Comparison of ENCODE assay signal across 29 cellular contexts in the genomic region with DNA sequence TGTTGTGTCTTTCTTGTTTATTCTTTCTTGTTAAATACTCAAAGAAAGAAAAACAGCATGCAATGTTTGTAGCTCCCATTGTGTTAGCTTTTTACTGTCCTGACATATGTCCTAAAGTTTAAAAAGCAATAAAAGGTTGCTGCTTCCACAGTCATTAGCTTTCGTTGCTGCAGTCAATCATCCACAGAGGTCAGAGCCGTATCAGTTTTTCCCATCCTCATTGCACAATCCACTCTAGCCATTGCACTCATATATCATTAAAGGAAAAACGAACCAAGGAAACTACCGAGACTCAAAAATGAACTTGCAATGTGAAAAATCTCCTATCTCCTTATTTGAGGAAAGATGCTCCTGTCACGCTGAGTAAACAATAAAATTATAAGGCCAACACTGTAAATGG.
"Had no signal": no experiment of that assay in that cellular context is flagged by ENCODE, and none has a peak within 500 bp of the region (broad histone marks: within the 10 kb centered on the region; RNA-seq: fewer than 3 reads in every experiment).

No MANE protein-coding gene starts in this region.

- H3K27me3 ChIP-seq: ascending aorta, breast epithelium, cardiac muscle cell, colonic mucosa had no signal

- H3K4me3 ChIP-seq: ascending aorta, breast epithelium, cardiac muscle cell, colonic mucosa had no signal

- FAIRE-seq: frontal cortex had no signal

- DNase-seq: activated CD4-positive, alpha-beta memory T cell treated with anti-CD3 and anti-CD28 coated beads, Interleukin-2, amount 10 ng/mL, durations not matched to agents 7 days and 5 days; activated CD4-positive, alpha-beta T cell treated with anti-CD3 and anti-CD28 coated beads for 1 hour; activated CD4-positive, alpha-beta T cell treated with anti-CD3 and anti-CD28 coated beads for 4 hours; activated CD4-positive, alpha-beta T cell treated with anti-CD3 and anti-CD28 coated beads, Interleukin-2, amount 10 ng/mL, durations not matched to agents 7 days and 5 days; activated CD4-positive, alpha-beta T cell treated with anti-CD3 and anti-CD28 coated beads, Interleukin-2, amount 50 U/mL, for 4 hours; activated CD8-positive, alpha-beta memory T cell treated with anti-CD3 and anti-CD28 coated beads, Interleukin-2, amount 50 U/mL, for 48 hours; activated gamma-delta T cell; activated naive CD4-positive, alpha-beta T cell; activated naive CD4-positive, alpha-beta T cell treated with anti-CD3 and anti-CD28 coated beads, Interleukin-2, amount 10 ng/mL, durations not matched to agents 7 days and 5 days; activated naive CD8-positive, alpha-beta T cell treated with anti-CD3 and anti-CD28 coated beads, Interleukin-2, amount 10 ng/mL, durations not matched to agents 7 days and 5 days; activated T-cell treated with anti-CD3 and anti-CD28 coated beads for 4 hours; activated T-cell treated with anti-CD3 and anti-CD28 coated beads, Interleukin-2, amount 50 U/mL, for 24 hours; activated T-cell treated with anti-CD3 and anti-CD28 coated beads, Interleukin-2, amount 50 U/mL, for 72 hours; amygdala; central memory CD4-positive, alpha-beta T cell; cerebellar nuclear complex; colonic mucosa; effector memory CD4-positive, alpha-beta T cell; endodermal cell; foreskin fibroblast; T-helper 2 cell had no signal

- H3K4me1 ChIP-seq: ascending aorta, breast epithelium, colonic mucosa had no signal

- ATAC-seq: activated naive CD4-positive, alpha-beta T cell treated with anti-CD3 and anti-CD28 coated beads, Interleukin-2, amount 50 U/mL, for 72 hours; activated T-cell treated with anti-CD3 and anti-CD28 coated beads, Interleukin-2, amount 50 U/mL, for 72 hours; esophagus mucosa; WTC11 had no signal

- H3K36me3 ChIP-seq: ascending aorta, breast epithelium, cardiac muscle cell, colonic mucosa had no signal

- H3K27ac ChIP-seq: ascending aorta, breast epithelium, cardiac muscle cell, colonic mucosa, VCaP had no signal

- H3K9me3 ChIP-seq: ascending aorta, breast epithelium, colonic mucosa had no signal
